ENCODE assay signal across 22 cellular contexts in genomic region chr17:51083976-51084375, GRCh38. TPM values are rescaled to one million over a fixed set of nuclear protein-coding genes. Genes with fewer than 3 reads are reported as not detected.
DNase-seq lines count a peak whose midpoint lies in the region; ATAC-seq, FAIRE-seq and TF ChIP-seq lines count a peak whose summit lies in the region.
"Had no signal": no experiment of that assay in that cellular context is flagged by ENCODE, and none has a peak within 500 bp of the region (broad histone marks: within the 10 kb centered on the region; RNA-seq: fewer than 3 reads in every experiment).

No MANE protein-coding gene starts in this region.

- H3K36me3 ChIP-seq in IMR-90 (ENCODE audit: control insufficient read depth, insufficient read depth, low read length): peaks cover 4% of the 10 kb centered on the region
- H3K36me3 ChIP-seq in RWPE2 (ENCODE audit: low read depth): peaks cover 9% of the 10 kb centered on the region

- no peak overlapping the region for H4K8ac ChIP-seq in IMR-90 (ENCODE audit: low read depth in 2 of 2, low read length in 2 of 2)

- H4K91ac ChIP-seq in IMR-90 (ENCODE audit: insufficient read depth, low read depth, low read length): no peak overlapping the region

- no peaks in the 10 kb centered on the region for H3K9me3 ChIP-seq in A549
- H3K9me3 ChIP-seq in IMR-90 (ENCODE audit: control insufficient read depth, insufficient read depth, low read length): no peaks in the 10 kb centered on the region
- H3K9me3 ChIP-seq in RWPE2 (ENCODE audit: severe bottlenecking): no peaks in the 10 kb centered on the region
- H3K9me3 ChIP-seq: SJSA1 had no signal

- no peak overlapping the region; the same call in 1 of the 2 replicates for H2AK5ac ChIP-seq in IMR-90 (ENCODE audit: low read depth, low read length)

- DNase-seq in A549 (ENCODE audit: low read depth in 1 of 2, low spot score in 1 of 2) (no peak), IMR-90 (no peak), RWPE2 (ENCODE audit: low spot score) (no peak), fibroblast of mammary gland (ENCODE audit: low read depth) (peak; percentile 17), DMS53 (lab: John Stamatoyannopoulos, UW) (no peak)
- DNase-seq: CD4-positive, CD25-positive, alpha-beta regulatory T cell; DMS79; H7; NCI-H1092; NCI-H146; NCI-H2029; NCI-H226; NCI-H510A treated with DMSO at 0.1 percent for 48 hours; NCI-H748 treated with DMSO at 0.1 percent for 48 hours; NK-92 treated with Interleukin-12 subunit alpha and Interleukin-12 subunit beta, amount 100 ng/mL, for 24 hours; T-helper 1 cell had no signal

- H2BK15ac ChIP-seq in IMR-90 (ENCODE audit: low read depth, low read length): no peak overlapping the region

- intact Hi-C loops in IMR-90 (cut with micrococcal nuclease): no loop called here

- H2AFZ ChIP-seq in IMR-90 (replicated peaks; ENCODE audit: low read length, poor library complexity): no peak overlapping the region

- no peak overlapping the region for H2BK120ac ChIP-seq in IMR-90 (ENCODE audit: low read depth, low read length)

- no peak for FAIRE-seq in A549 (lab: Jason Lieb, UNC)
- FAIRE-seq: HTR-8/SVneo, RCC 7860 had no signal

- POLR2A ChIA-PET in A549 (lab: Yijun Ruan, JAX): no interaction called here
- POLR2A ChIA-PET in IMR-90 (lab: Charles Lee; ENCODE audit: unreplicated experiment): no interaction called here

- H3K27ac ChIP-seq in A549: peak overlapping the region in 1 of 2 experiments; percentile 57; a peak in 1 of 6 replicates
- no peak overlapping the region for H3K27ac ChIP-seq in IMR-90 (ENCODE audit: insufficient read depth, low read length)
- peak overlapping the region; percentile 88 for H3K27ac ChIP-seq in RWPE2 (ENCODE audit: poor library complexity, severe bottlenecking)
- H3K27ac ChIP-seq: SJSA1 had no signal

- no peak overlapping the region for H2AK9ac ChIP-seq in IMR-90 (replicated peaks; ENCODE audit: low read depth, low read length, poor library complexity)

- H3K4me2 ChIP-seq in A549: peak overlapping the region; percentile 11; the same call in 1 of the 3 replicates
- no peak overlapping the region for H3K4me2 ChIP-seq in IMR-90 (ENCODE audit: low read depth, low read length)

- no peak overlapping the region for H3K14ac ChIP-seq in IMR-90 (replicated peaks; ENCODE audit: low read depth, low read length)

- no peak for TF ChIP-seq EP300 in A549 (IDR thresholded peaks at IDR 0.05)

- in situ Hi-C loops in IMR-90 (cut with MboI; ENCODE audit: low sequenced_read_pairs): no loop called here

- WGBS in A549 (ENCODE audit: missing lambda C conversion rate): 98% methylated on average over 1 of the region's 1 CpG
- no CpG with 5 or more reads among the region's 1 CpG for WGBS in IMR-90 (ENCODE audit: extremely low coverage in 2 of 2, insufficient read length in 1 of 2), 2 experiments

- no TSS peak for BruUV-seq in IMR-90 (replicated peaks; lab: Mats Ljungman, UMichigan)

- TF ChIP-seq CTCF in A549 (IDR thresholded peaks at IDR 0.05) (no peak), IMR-90 (conservative IDR thresholded peaks at IDR 0.05; ENCODE audit: low read depth, low read length) (no peak), RWPE2 (IDR thresholded peaks at IDR 0.05; ENCODE audit: poor library complexity, severe bottlenecking) (no peak), fibroblast of mammary gland (conservative IDR thresholded peaks at IDR 0.05; ENCODE audit: control insufficient read depth, insufficient read depth, low read depth, low read length) (no peak)

- H3K4me1 ChIP-seq in A549: peaks cover 34% of the 10 kb centered on the region
- H3K4me1 ChIP-seq in IMR-90 (ENCODE audit: control insufficient read depth, insufficient read depth, low read length): peaks cover 11% of the 10 kb centered on the region
- peaks cover 28% of the 10 kb centered on the region for H3K4me1 ChIP-seq in RWPE2 (ENCODE audit: insufficient read depth, poor library complexity, severe bottlenecking)

- H3K9ac ChIP-seq in IMR-90 (ENCODE audit: low read depth, low read length): no peak overlapping the region

- CTCF ChIA-PET in A549 (lab: Yijun Ruan, JAX): interaction anchor here (1.8 to 3.4 kb wide), 2 partner anchors 8 to 69 kb away, joined by 4 to 15 read pairs; partner anchors contain the start of gene NME1
- CTCF ChIA-PET in IMR-90 (lab: Yijun Ruan, JAX): no interaction called here

- no peak for ATAC-seq in A549
- ATAC-seq in IMR-90 (ENCODE audit: low read depth): no peak
- no peak for ATAC-seq in RWPE2 (ENCODE audit: low read depth)
- ATAC-seq in HG02840 (IDR thresholded peaks at IDR 0.05; ENCODE audit: low FRiP score, unreplicated experiment): no peak
- no peak for ATAC-seq in HG02852 (IDR thresholded peaks at IDR 0.05; ENCODE audit: unreplicated experiment)
- ATAC-seq: Right ventricle myocardium inferior had no signal

- no peak for TF ChIP-seq RAD21 in A549 (conservative IDR thresholded peaks at IDR 0.05 in 1 of 2, IDR thresholded peaks at IDR 0.05 in 1 of 2)
- no peak for TF ChIP-seq RAD21 in IMR-90 (IDR thresholded peaks at IDR 0.05; ENCODE audit: low read length)

- no peak overlapping the region for H3K56ac ChIP-seq in IMR-90 (ENCODE audit: extremely low read depth, insufficient read depth, low read length)

- no peaks in the 10 kb centered on the region; the same call in none of the 2 replicates for H4K20me1 ChIP-seq in IMR-90 (ENCODE audit: insufficient read depth, low read length)

- H3K4me3 ChIP-seq in A549 (no peak overlapping the region), IMR-90 (ENCODE audit: insufficient read depth, low read depth, low read length) (no peak overlapping the region), RWPE2 (ENCODE audit: severe bottlenecking) (no peak overlapping the region), fibroblast of mammary gland (ENCODE audit: control insufficient read depth, low read depth, low read length) (no peak overlapping the region)
- H3K4me3 ChIP-seq: SJSA1 had no signal

- H3K27me3 ChIP-seq in IMR-90 (ENCODE audit: control insufficient read depth, insufficient read depth, low read length): no peaks in the 10 kb centered on the region
- H3K27me3 ChIP-seq in RWPE2 (ENCODE audit: insufficient read depth, poor library complexity, severe bottlenecking): no peaks in the 10 kb centered on the region
- H3K27me3 ChIP-seq: SJSA1 had no signal

- H3K18ac ChIP-seq in IMR-90 (ENCODE audit: low read depth, low read length): peak overlapping the region; percentile 61; the same call in 1 of the 2 replicates

- peak overlapping the region; percentile 48; the same call in 1 of the 2 replicates for H4K5ac ChIP-seq in IMR-90 (ENCODE audit: low read depth, low read length)

- dilution Hi-C loops in IMR-90 (cut with HindIII; ENCODE audit: low sequenced_read_pairs, unreplicated experiment): no loop called here

- H3K4ac ChIP-seq in IMR-90 (ENCODE audit: low read depth, low read length): no peak overlapping the region

- no peak overlapping the region for H2BK20ac ChIP-seq in IMR-90 (ENCODE audit: low read depth, low read length)

- no peak overlapping the region for H3K23ac ChIP-seq in IMR-90 (ENCODE audit: low read depth, low read length)

- peak overlapping the region; percentile 55 for H2BK5ac ChIP-seq in IMR-90 (ENCODE audit: low read depth, low read length, poor library complexity, severe bottlenecking)

- H3K79me1 ChIP-seq in IMR-90 (ENCODE audit: low read depth in 1 of 2, low read length in 2 of 2): peaks cover 33 to 74% of the 10 kb centered on the region in 2 experiments

- TF ChIP-seq POLR2A in A549 (IDR thresholded peaks at IDR 0.05; ENCODE audit: low read length) (no peak), IMR-90 (IDR thresholded peaks at IDR 0.05; ENCODE audit: low read depth, low read length) (no peak)

- H3K9me1 ChIP-seq in IMR-90 (ENCODE audit: insufficient read depth, low read length): peaks cover 9% of the 10 kb centered on the region

TF ChIP-seq in A549, 52 proteins besides CTCF, POLR2A, EP300 and RAD21 (continues in another document):
- no peak for TF ChIP-seq PBX3 (IDR thresholded peaks at IDR 0.05)
- TF ChIP-seq HOXB13 (CRISPR knock-in tag; IDR thresholded peaks at IDR 0.05; ENCODE audit: low read depth): no peak
- no peak for TF ChIP-seq CBX2 (IDR thresholded peaks at IDR 0.05; ENCODE audit: borderline replicate concordance, low read depth)
- TF ChIP-seq ZNF302 (CRISPR knock-in tag; IDR thresholded peaks at IDR 0.05): no peak
- TF ChIP-seq PHF8 (IDR thresholded peaks at IDR 0.05; ENCODE audit: borderline replicate concordance, low read depth): no peak

TF ChIP-seq in IMR-90, 13 proteins besides CTCF, POLR2A, EP300 and RAD21:
- TF ChIP-seq ELK1 (IDR thresholded peaks at IDR 0.05; ENCODE audit: borderline replicate concordance, low read depth, low read length) (no peak), NFE2L2 (IDR thresholded peaks at IDR 0.05; ENCODE audit: low read depth, low read length) (no peak), CHD1 (IDR thresholded peaks at IDR 0.05; ENCODE audit: low read depth, low read length) (no peak), RCOR1 (IDR thresholded peaks at IDR 0.05; ENCODE audit: insufficient replicate concordance, low read length) (no peak), BHLHE40 (IDR thresholded peaks at IDR 0.05; ENCODE audit: low read depth, low read length) (no peak), FOS (IDR thresholded peaks at IDR 0.05; ENCODE audit: low read depth, low read length) (no peak), MXI1 (IDR thresholded peaks at IDR 0.05; ENCODE audit: borderline replicate concordance, low read depth, low read length) (no peak), RFX5 (IDR thresholded peaks at IDR 0.05; ENCODE audit: low read depth, low read length) (no peak), MAZ (IDR thresholded peaks at IDR 0.05; ENCODE audit: borderline replicate concordance, low read depth, low read length) (no peak)

RNA-seq across cellular contexts. Expression of gene SPAG9, which starts 36.7 kb away (rescaled TPM):
- polyA plus RNA-seq in A549 (2011; rRNA removed) (69.6 and 71.1 TPM in 2 replicates), A549 (2017; fragmentation: RNase III; extraction: RNeasy Plus Mini Kit Qiagen cat#74134 plus additional on column Dnase treatment) (60.5 to 72.2 TPM (median 69.0 TPM) in 3 replicates), IMR-90 (2012; rRNA removed) (20.6 and 26.7 TPM in 2 replicates)
- polyA plus RNA-seq in A549 (2012; cell fraction: cytosol; rRNA removed): 18.5 and 19.6 TPM in 2 replicates
- 24.3 and 37.8 TPM in 2 replicates for polyA plus RNA-seq in A549 (2012; cell fraction: nucleus; rRNA removed)
- polyA minus RNA-seq in A549 (2011; rRNA and poly(A)+ RNA removed): 90.7 and 94.9 TPM in 2 replicates
- 75.5 and 93.9 TPM in 2 replicates for total RNA-seq in IMR-90 (2012; rRNA removed)
- polyA plus RNA-seq in IMR-90 (2012; cell fraction: cytosol; rRNA removed): 4.7 and 6.2 TPM in 2 replicates
- 14.2 and 68.3 TPM in 2 replicates for polyA plus RNA-seq in IMR-90 (2012; cell fraction: nucleus; rRNA removed; ENCODE audit: low replicate concordance)
